In genomic region chr1:12428334-12428733, GRCh38 we compare ENCODE assay signal across 31 cellular contexts.
"Had no signal": no experiment of that assay in that cellular context is flagged by ENCODE, and none has a peak within 500 bp of the region (broad histone marks: within the 10 kb centered on the region; RNA-seq: fewer than 3 reads in every experiment).

No MANE protein-coding gene starts in this region.

- H3K27me3 Mint-ChIP-seq: activated CD4-positive, alpha-beta memory T cell treated with anti-CD3 and anti-CD28 coated beads, Interleukin-2, amount 10 ng/mL, durations not matched to agents 7 days and 5 days; activated CD8-positive, alpha-beta memory T cell treated with anti-CD3 and anti-CD28 coated beads, Interleukin-2, amount 10 ng/mL, durations not matched to agents 7 days and 5 days; activated naive CD4-positive, alpha-beta T cell treated with anti-CD3 and anti-CD28 coated beads, Interleukin-2, amount 50 U/mL, for 24 hours; central memory CD8-positive, alpha-beta T cell had no signal

- DNase-seq: activated CD4-positive, alpha-beta memory T cell treated with anti-CD3 and anti-CD28 coated beads, Interleukin-2, amount 10 ng/mL, durations not matched to agents 7 days and 5 days; activated CD4-positive, alpha-beta T cell treated with anti-CD3 and anti-CD28 coated beads for 1 hour; activated CD4-positive, alpha-beta T cell treated with anti-CD3 and anti-CD28 coated beads for 48 hours; activated CD4-positive, CD25-positive, alpha-beta regulatory T cell; activated CD8-positive, alpha-beta memory T cell treated with anti-CD3 and anti-CD28 coated beads for 24 hours; activated CD8-positive, alpha-beta memory T cell treated with anti-CD3 and anti-CD28 coated beads, Interleukin-2, amount 10 ng/mL, durations not matched to agents 7 days and 5 days; activated CD8-positive, alpha-beta memory T cell treated with anti-CD3 and anti-CD28 coated beads, Interleukin-2, amount 50 U/mL, for 48 hours; activated effector memory CD4-positive, alpha-beta T cell treated with Interleukin-2 at 50 U/mL for 16 hours; activated naive CD4-positive, alpha-beta T cell treated with Interleukin-2 at 50 U/mL for 16 hours; activated T-cell treated with anti-CD3 and anti-CD28 coated beads, Interleukin-2, amount 50 U/mL, for 48 hours; amygdala; Karpas-422; KBM-7; NCI-H1048; NCI-H1105 treated with DMSO at 0.1 percent for 48 hours; NCI-H1436; NCI-H1694; NCI-H1930; NCI-H2081 treated with DMSO at 0.1 percent for 48 hours; NCI-H345; NCI-H524 treated with DMSO at 0.1 percent for 48 hours; Peyer's patch; RPMI8226; SIG-M5; T-helper 1 cell; T1000; WERI-Rb-1 had no signal

- H3K27ac Mint-ChIP-seq: activated CD4-positive, alpha-beta memory T cell treated with anti-CD3 and anti-CD28 coated beads, Interleukin-2, amount 10 ng/mL, durations not matched to agents 7 days and 5 days; activated CD8-positive, alpha-beta memory T cell treated with anti-CD3 and anti-CD28 coated beads, Interleukin-2, amount 10 ng/mL, durations not matched to agents 7 days and 5 days had no signal

- H3K9me3 Mint-ChIP-seq: activated CD4-positive, alpha-beta memory T cell treated with anti-CD3 and anti-CD28 coated beads, Interleukin-2, amount 10 ng/mL, durations not matched to agents 7 days and 5 days; activated naive CD4-positive, alpha-beta T cell treated with anti-CD3 and anti-CD28 coated beads, Interleukin-2, amount 50 U/mL, for 24 hours; central memory CD8-positive, alpha-beta T cell had no signal

- H3K9me3 ChIP-seq: ascending aorta, Peyer's patch had no signal

- H3K4me3 Mint-ChIP-seq: activated CD4-positive, alpha-beta memory T cell treated with anti-CD3 and anti-CD28 coated beads, Interleukin-2, amount 10 ng/mL, durations not matched to agents 7 days and 5 days; activated CD8-positive, alpha-beta memory T cell treated with anti-CD3 and anti-CD28 coated beads, Interleukin-2, amount 10 ng/mL, durations not matched to agents 7 days and 5 days; activated naive CD4-positive, alpha-beta T cell treated with anti-CD3 and anti-CD28 coated beads, Interleukin-2, amount 50 U/mL, for 24 hours; central memory CD8-positive, alpha-beta T cell had no signal

- ATAC-seq: activated CD8-positive, alpha-beta memory T cell treated with anti-CD3 and anti-CD28 coated beads, Interleukin-2, amount 10 ng/mL, durations not matched to agents 7 days and 5 days; SK-N-SH treated with all-trans-retinoic acid at 6 μM for 48 hours had no signal
